11 cellular contexts compared by ENCODE assay signal in the genomic region with DNA sequence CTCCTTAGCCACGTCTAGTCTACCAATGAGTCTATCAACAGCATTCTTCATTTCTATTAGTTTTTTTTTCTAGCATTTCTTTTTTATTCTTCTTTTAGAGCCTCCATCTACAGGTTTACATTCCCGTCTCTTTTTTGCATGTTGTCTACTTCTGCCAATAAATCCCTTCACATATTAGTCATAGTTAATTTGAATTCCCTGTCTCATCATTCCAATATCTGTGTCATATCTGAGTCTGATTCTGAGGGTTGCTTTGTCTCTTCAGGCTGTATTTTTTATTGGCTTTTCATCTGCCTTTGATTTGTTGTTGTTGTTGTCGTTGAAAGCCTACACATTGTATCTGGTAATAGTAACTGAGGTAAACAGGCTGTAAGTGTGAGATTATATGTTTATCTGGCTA.
"Had no signal": no experiment of that assay in that cellular context is flagged by ENCODE, and none has a peak within 500 bp of the region (broad histone marks: within the 10 kb centered on the region; RNA-seq: fewer than 3 reads in every experiment).

No MANE protein-coding gene starts in this region.

- H3K27ac ChIP-seq: colonic mucosa, gastrocnemius medialis, heart left ventricle had no signal

- H3K36me3 ChIP-seq: colonic mucosa, gastrocnemius medialis, heart left ventricle had no signal

- H3K4me3 ChIP-seq: colonic mucosa, gastrocnemius medialis, heart left ventricle, lung had no signal

- H3K27me3 ChIP-seq: colonic mucosa, gastrocnemius medialis, heart left ventricle had no signal

- H3K9me3 ChIP-seq: colonic mucosa, gastrocnemius medialis had no signal

- DNase-seq: activated naive CD4-positive, alpha-beta T cell treated with anti-CD3 and anti-CD28 coated beads, Interleukin-2, amount 50 U/mL, for 16 hours; central memory CD4-positive, alpha-beta T cell; colonic mucosa; gastrocnemius medialis; heart left ventricle; immature natural killer cell; left colon; midbrain; retina; stimulated activated CD4-positive, alpha-beta T cell treated with anti-CD3 and anti-CD28 coated beads, Interleukin-2, amount 100 ng/mL, for 48 hours had no signal

- H3K4me1 ChIP-seq: colonic mucosa, gastrocnemius medialis had no signal
